ENCODE assay signal across 13 cellular contexts in the genomic region with DNA sequence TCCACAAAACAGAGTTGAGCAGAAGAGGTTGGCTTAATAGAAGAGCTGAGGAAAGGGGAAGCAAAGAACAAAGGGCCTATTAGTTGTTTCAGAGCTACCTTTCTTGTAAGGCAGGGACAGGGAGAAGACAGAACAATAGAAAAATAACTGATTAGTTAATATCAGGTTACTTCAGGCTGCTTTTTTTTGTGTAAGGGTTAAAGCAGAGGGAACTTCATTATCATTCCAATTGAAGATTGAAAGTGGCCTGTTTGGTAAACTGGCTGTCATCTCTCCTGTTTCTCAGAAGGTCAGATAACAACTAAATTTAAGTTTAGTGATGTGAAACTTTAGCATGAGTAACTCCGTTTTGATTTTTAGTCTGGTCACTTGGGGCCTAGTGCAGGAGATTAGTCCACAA. TPM values are rescaled to one million over a fixed set of nuclear protein-coding genes. Genes with fewer than 3 reads are reported as not detected.
A peak's percentile ranks its signal among the peaks of the same experiment; 100 is the strongest.
DNase-seq lines count a peak whose midpoint lies in the region; ATAC-seq and TF ChIP-seq lines count a peak whose summit lies in the region.
"Had no signal": no experiment of that assay in that cellular context is flagged by ENCODE, and none has a peak within 500 bp of the region (broad histone marks: within the 10 kb centered on the region; RNA-seq: fewer than 3 reads in every experiment).

No MANE protein-coding gene starts in this region.

- no peaks in the 10 kb centered on the region for H3K27me3 Mint-ChIP-seq in WTC11 (ENCODE audit: low read depth)

- no peak for TF ChIP-seq POLR2A in erythroblast (IDR thresholded peaks at IDR 0.05; ENCODE audit: low read length)

- TF ChIP-seq CTCF in WTC11 (IDR thresholded peaks at IDR 0.05) = no peak
- TF ChIP-seq CTCF in A673 (conservative IDR thresholded peaks at IDR 0.05; ENCODE audit: low read depth, low read length) = no peak

- H3K9ac ChIP-seq in iPS-18a (ENCODE audit: low read length) = no peak overlapping the region

- H3K36me3 ChIP-seq in iPS-18a (ENCODE audit: control insufficient read depth, low read depth, low read length) = peaks cover 10% of the 10 kb centered on the region
- no peaks in the 10 kb centered on the region for H3K36me3 ChIP-seq in A673 (ENCODE audit: insufficient read depth, low read length, poor library complexity, severe bottlenecking)

- no TSS peak for BruUV-seq in A673 (replicated peaks; lab: Mats Ljungman, UMichigan)

- peaks cover 18% of the 10 kb centered on the region for H3K4me1 ChIP-seq in iPS-18a (ENCODE audit: control insufficient read depth, low read depth, low read length)
- H3K4me1 ChIP-seq in A673 (ENCODE audit: insufficient read depth, low read length, poor library complexity, severe bottlenecking) = peaks cover 7% of the 10 kb centered on the region

- peak; percentile 59 for DNase-seq in CD1c-positive myeloid dendritic cell (ENCODE audit: extremely low spot score)
- no peak for DNase-seq in WTC11 (ENCODE audit: low spot score)
- DNase-seq in erythroblast (lab: John Stamatoyannopoulos, UW) = no peak
- no peak for DNase-seq in DMS53 (lab: John Stamatoyannopoulos, UW)
- no peak for DNase-seq in A673 (ENCODE audit: low spot score)
- no peak for DNase-seq in posterior vena cava (ENCODE audit: low spot score)
- DNase-seq: activated CD4-positive, alpha-beta T cell treated with anti-CD3 and anti-CD28 coated beads, Interleukin-2, amount 50 U/mL, for 4 hours; NCI-H2171 treated with DMSO at 0.1 percent for 48 hours; pancreas; SIG-M5; stimulated activated CD4-positive, alpha-beta T cell treated with anti-CD3 and anti-CD28 coated beads, Interleukin-1b, Interleukin-23, amount 100 ng/mL, for 48 hours had no signal

- CTCF ChIA-PET in WTC11 (lab: Charles Lee) (interaction anchor here (1.1 kb wide), 1 partner anchor 35 kb away, joined by 3 read pairs; no protein-coding TSS in a partner anchor), A673 (lab: Charles Lee) (no interaction called here)

- H3K36me3 Mint-ChIP-seq in WTC11 = peaks cover 16% of the 10 kb centered on the region

- H3K4me3 ChIP-seq in iPS-18a (ENCODE audit: low read length) (no peak overlapping the region), A673 (ENCODE audit: low read depth, low read length, poor library complexity, severe bottlenecking) (no peak overlapping the region)
- H3K4me3 ChIP-seq: pancreas had no signal

- peak overlapping the region; percentile 90 for H3K27ac Mint-ChIP-seq in WTC11

- POLR2A ChIA-PET in WTC11 (lab: Charles Lee) (no interaction called here), A673 (lab: Charles Lee; ENCODE audit: low non-redundant PET) (no interaction called here)

- H3K27ac ChIP-seq in iPS-18a (ENCODE audit: low read length) (peak overlapping the region; percentile 35), A673 (ENCODE audit: low read depth, low read length, poor library complexity, severe bottlenecking) (no peak overlapping the region)

- no peaks in the 10 kb centered on the region for H3K9me3 Mint-ChIP-seq in WTC11

- H3K4me3 Mint-ChIP-seq in WTC11 = peak overlapping the region; percentile 1; the same call in 1 of the 2 replicates

- H3K27me3 ChIP-seq in iPS-18a (ENCODE audit: control insufficient read depth, insufficient read depth, low read length) = no peaks in the 10 kb centered on the region
- no peaks in the 10 kb centered on the region for H3K27me3 ChIP-seq in A673 (replicated peaks; ENCODE audit: insufficient read depth, low read depth, low read length, poor library complexity)
- H3K27me3 ChIP-seq: pancreas had no signal

- intact Hi-C loops in A673 (cut with micrococcal nuclease; ENCODE audit: unreplicated experiment) = no loop called here
- intact Hi-C loops in posterior vena cava (cut with DNase I) = no loop called here

- ATAC-seq in HG03108 (IDR thresholded peaks at IDR 0.05; ENCODE audit: unreplicated experiment) (peak; percentile 46), WTC11 (0 out of 2 replicates have a peak, but pooled peaks have one; percentile 34)

- H3K9me3 ChIP-seq in iPS-18a (ENCODE audit: control insufficient read depth, low read depth, low read length) (no peaks in the 10 kb centered on the region), A673 (ENCODE audit: low read depth, low read length, poor library complexity, severe bottlenecking) (peaks cover 5% of the 10 kb centered on the region)
- H3K9me3 ChIP-seq: pancreas had no signal

- H3K4me1 Mint-ChIP-seq in WTC11 = peaks cover 39% of the 10 kb centered on the region

TF ChIP-seq in WTC11, 78 proteins besides CTCF, POLR2A, EP300 and RAD21 (continues in another document):
- TF ChIP-seq, protein P1, sequence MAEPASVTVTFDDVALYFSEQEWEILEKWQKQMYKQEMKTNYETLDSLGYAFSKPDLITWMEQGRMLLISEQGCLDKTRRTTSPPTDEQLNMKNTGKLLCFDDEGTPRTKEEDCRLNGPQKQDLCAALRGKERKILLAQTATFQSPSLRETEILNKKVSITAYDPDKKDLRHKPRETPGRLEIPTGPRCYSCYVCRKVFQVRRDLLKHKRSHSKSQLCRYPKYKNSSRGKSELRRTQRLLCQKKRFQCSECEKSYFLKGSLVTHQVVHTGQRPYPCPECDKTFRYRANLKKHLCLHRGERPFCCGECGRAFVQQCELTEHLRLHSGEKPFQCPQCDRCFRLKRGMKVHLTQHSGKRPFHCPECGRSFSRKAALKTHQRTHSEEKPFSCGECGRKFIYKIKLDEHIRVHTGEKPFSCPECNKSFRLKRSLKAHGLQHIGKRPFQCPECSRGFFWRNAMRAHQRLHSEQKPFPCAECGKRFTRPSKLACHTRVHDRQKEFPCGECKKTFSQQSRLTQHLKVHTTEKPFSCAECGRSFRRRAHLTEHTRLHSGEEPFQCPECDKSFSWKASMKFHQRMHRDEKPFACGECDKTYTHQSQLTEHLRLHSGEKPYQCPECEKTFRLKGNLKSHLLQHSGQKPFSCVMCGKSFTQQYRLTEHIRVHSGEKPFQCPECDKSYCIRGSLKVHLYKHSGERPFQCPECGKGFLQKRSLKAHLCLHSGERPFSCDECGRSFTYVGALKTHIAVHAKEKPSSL (CRISPR knock-in tag; conservative IDR thresholded peaks at IDR 0.05) = no peak
- TF ChIP-seq OVOL2 (CRISPR knock-in tag; IDR thresholded peaks at IDR 0.05; ENCODE audit: borderline replicate concordance) = no peak
- TF ChIP-seq JUN (CRISPR knock-in tag; IDR thresholded peaks at IDR 0.05) = no peak
- TF ChIP-seq ZNF512 (CRISPR knock-in tag; IDR thresholded peaks at IDR 0.05; ENCODE audit: borderline replicate concordance) = no peak
- TF ChIP-seq ZMAT4 (CRISPR knock-in tag; IDR thresholded peaks at IDR 0.05) = no peak
- TF ChIP-seq ESRRA (CRISPR knock-in tag; IDR thresholded peaks at IDR 0.05; ENCODE audit: borderline replicate concordance) = no peak
- TF ChIP-seq ZNF423 (CRISPR knock-in tag; IDR thresholded peaks at IDR 0.05) = no peak
- no peak for TF ChIP-seq NR2C2 (CRISPR knock-in tag; IDR thresholded peaks at IDR 0.05)
- TF ChIP-seq PREB (CRISPR knock-in tag; IDR thresholded peaks at IDR 0.05; ENCODE audit: borderline replicate concordance) = no peak
- TF ChIP-seq, protein P2, sequence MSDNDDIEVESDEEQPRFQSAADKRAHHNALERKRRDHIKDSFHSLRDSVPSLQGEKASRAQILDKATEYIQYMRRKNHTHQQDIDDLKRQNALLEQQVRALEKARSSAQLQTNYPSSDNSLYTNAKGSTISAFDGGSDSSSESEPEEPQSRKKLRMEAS (CRISPR knock-in tag; IDR thresholded peaks at IDR 0.05) = no peak
- no peak for TF ChIP-seq TEAD1 (CRISPR knock-in tag; IDR thresholded peaks at IDR 0.05)
- no peak for TF ChIP-seq ATF3 (CRISPR knock-in tag; conservative IDR thresholded peaks at IDR 0.05)
- TF ChIP-seq GRHL2 (CRISPR knock-in tag; IDR thresholded peaks at IDR 0.05; ENCODE audit: insufficient replicate concordance, severe bottlenecking) = no peak
- TF ChIP-seq, protein P3, sequence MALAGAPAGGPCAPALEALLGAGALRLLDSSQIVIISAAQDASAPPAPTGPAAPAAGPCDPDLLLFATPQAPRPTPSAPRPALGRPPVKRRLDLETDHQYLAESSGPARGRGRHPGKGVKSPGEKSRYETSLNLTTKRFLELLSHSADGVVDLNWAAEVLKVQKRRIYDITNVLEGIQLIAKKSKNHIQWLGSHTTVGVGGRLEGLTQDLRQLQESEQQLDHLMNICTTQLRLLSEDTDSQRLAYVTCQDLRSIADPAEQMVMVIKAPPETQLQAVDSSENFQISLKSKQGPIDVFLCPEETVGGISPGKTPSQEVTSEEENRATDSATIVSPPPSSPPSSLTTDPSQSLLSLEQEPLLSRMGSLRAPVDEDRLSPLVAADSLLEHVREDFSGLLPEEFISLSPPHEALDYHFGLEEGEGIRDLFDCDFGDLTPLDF (CRISPR knock-in tag; IDR thresholded peaks at IDR 0.05) = no peak

RNA-seq across cellular contexts. Expression of gene CDC42, which starts 22.3 kb away (rescaled TPM):
- total RNA-seq in WTC11 (2021) = 169 to 182 TPM (median 171 TPM) in 3 replicates
- 188 and 198 TPM in 2 replicates for total RNA-seq in A673 (2021)
- total RNA-seq in posterior vena cava = 100 to 1,000 TPM; 214 to 262 TPM
